In the genomic region with DNA sequence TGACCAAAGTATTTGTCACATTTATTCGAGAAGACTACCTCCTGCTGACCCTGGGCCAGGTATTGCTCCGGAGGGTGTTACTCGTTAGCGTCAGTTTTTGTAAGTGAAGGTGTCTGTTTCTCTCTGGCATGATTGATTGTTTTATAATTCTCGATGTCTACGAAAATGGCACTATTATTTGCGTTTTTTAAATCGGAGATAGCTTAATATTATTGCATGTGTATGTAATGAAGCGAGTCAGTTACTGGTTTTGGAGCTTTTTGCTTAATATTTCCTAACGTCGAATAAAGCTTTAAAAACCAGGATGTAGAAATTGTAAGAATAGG, we compare ENCODE assay signal across 8 cellular contexts. TPM values are rescaled to one million over a fixed set of nuclear protein-coding genes. Genes with fewer than 3 reads are reported as not detected.
DNase-seq lines count a peak whose midpoint lies in the region; ATAC-seq and TF ChIP-seq lines count a peak whose summit lies in the region.

No MANE protein-coding gene starts in this region.

- TF ChIP-seq CTCF in WTC11 (IDR thresholded peaks at IDR 0.05): no peak
- no peak for TF ChIP-seq CTCF in gastroesophageal sphincter (IDR thresholded peaks at IDR 0.05)

- H3K4me3 ChIP-seq in H7 (ENCODE audit: insufficient read depth, low read depth, low read length) (peak overlapping the region; percentile 82), gastroesophageal sphincter (peak overlapping the region; percentile 56 to 78), skin epidermis (peak overlapping the region; percentile 62 to 92 (median 66))

- no peak for TF ChIP-seq POLR2A in gastroesophageal sphincter (IDR thresholded peaks at IDR 0.05)

- peak overlapping the region; percentile 98 for H3K4me3 Mint-ChIP-seq in WTC11

- H3K9me3 ChIP-seq in gastroesophageal sphincter: no peaks in the 10 kb centered on the region

- no peaks in the 10 kb centered on the region for H3K27me3 Mint-ChIP-seq in WTC11 (ENCODE audit: low read depth)

- ATAC-seq in WTC11 (no peak), gastroesophageal sphincter (no peak), HG03354 (IDR thresholded peaks at IDR 0.05; ENCODE audit: poor library complexity, severe bottlenecking, unreplicated experiment) (no peak)

- TF ChIP-seq EP300 in gastroesophageal sphincter (IDR thresholded peaks at IDR 0.05): no peak

- peaks cover 3% of the 10 kb centered on the region for H3K36me3 Mint-ChIP-seq in WTC11

- WGBS in gastroesophageal sphincter (ENCODE audit: low coverage in 1 of 2), 2 donors: 0 to 1% methylated on average over 11 of the region's 11 CpGs

- H3K9me3 Mint-ChIP-seq in WTC11: no peaks in the 10 kb centered on the region

- DNase-seq in H7: no peak
- DNase-seq in WTC11 (ENCODE audit: low spot score): no peak
- DNase-seq in NCI-H2107 (lab: John Stamatoyannopoulos, UW): no peak
- DNase-seq in NCI-H345 (lab: John Stamatoyannopoulos, UW): no peak
- DNase-seq in cerebellum (ENCODE audit: low spot score): no peak

- H3K27me3 ChIP-seq in H7 (ENCODE audit: control insufficient read depth, insufficient read depth, low read length) (no peaks in the 10 kb centered on the region), gastroesophageal sphincter (no peaks in the 10 kb centered on the region)

- H3K4me1 ChIP-seq in gastroesophageal sphincter: peaks cover 7 to 25% (median 9%) of the 10 kb centered on the region in 3 donors

- CTCF ChIA-PET in WTC11 (lab: Charles Lee): interaction anchor here (0.8 to 1.0 kb wide), 2 partner anchors 101 to 228 kb away, joined by 3 read pairs; no protein-coding TSS in a partner anchor

- H3K27ac Mint-ChIP-seq in WTC11: peak overlapping the region; percentile 99

- H3K27ac ChIP-seq in gastroesophageal sphincter (peak overlapping the region; percentile 56 to 95 (median 89)), skin epidermis (peak overlapping the region; percentile 81 to 99 (median 94))

- POLR2A ChIA-PET in WTC11 (lab: Charles Lee): interaction anchor here (0.6 to 1.7 kb wide), 3 partner anchors 9 to 209 kb away, joined by 3 to 13 read pairs (median 3); no protein-coding TSS in a partner anchor

- no peaks in the 10 kb centered on the region for H3K36me3 ChIP-seq in H7 (replicated peaks; ENCODE audit: control insufficient read depth, insufficient read depth, low read length)
- no peaks in the 10 kb centered on the region for H3K36me3 ChIP-seq in gastroesophageal sphincter

- peaks cover 37% of the 10 kb centered on the region for H3K4me1 Mint-ChIP-seq in WTC11

TF ChIP-seq in WTC11, 78 proteins besides CTCF, POLR2A, EP300 and RAD21:
- no peak for TF ChIP-seq NR1H2 (CRISPR knock-in tag; IDR thresholded peaks at IDR 0.05)
- TF ChIP-seq TEAD1 (CRISPR knock-in tag; IDR thresholded peaks at IDR 0.05): no peak
- no peak for TF ChIP-seq FOXP4 (CRISPR knock-in tag; IDR thresholded peaks at IDR 0.05)
- TF ChIP-seq CREM (CRISPR knock-in tag; IDR thresholded peaks at IDR 0.05): no peak
- no peak for TF ChIP-seq RELA (CRISPR knock-in tag; IDR thresholded peaks at IDR 0.05; ENCODE audit: borderline replicate concordance)
- no peak for TF ChIP-seq CBFB (CRISPR knock-in tag; IDR thresholded peaks at IDR 0.05; ENCODE audit: low read depth)
- TF ChIP-seq, protein P1, sequence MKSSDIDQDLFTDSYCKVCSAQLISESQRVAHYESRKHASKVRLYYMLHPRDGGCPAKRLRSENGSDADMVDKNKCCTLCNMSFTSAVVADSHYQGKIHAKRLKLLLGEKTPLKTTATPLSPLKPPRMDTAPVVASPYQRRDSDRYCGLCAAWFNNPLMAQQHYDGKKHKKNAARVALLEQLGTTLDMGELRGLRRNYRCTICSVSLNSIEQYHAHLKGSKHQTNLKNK (CRISPR knock-in tag; IDR thresholded peaks at IDR 0.05): no peak

RNA-seq across cellular contexts. Expression of gene DZIP3, which starts 0.4 kb away (rescaled TPM):
- 14.5 and 22.6 TPM in 2 replicates for total RNA-seq in H7 (2014; rRNA removed; shearing (Covaris generic))
- total RNA-seq in WTC11 (2021) (25.3 to 28.7 TPM (median 27.6 TPM) in 3 replicates), gastroesophageal sphincter (10 to 100 TPM in 2 of 4 donors, 1 to 10 TPM in 2; 8.3 to 20.5 (median 10.0) TPM), cerebellum (52.5 TPM)

RNA-seq across cellular contexts. Expression of gene CIP2A, which starts 0.7 kb away (rescaled TPM):
- total RNA-seq in H7 (2014; rRNA removed; shearing (Covaris generic)): 38.0 and 38.8 TPM in 2 replicates
- 29.3 to 32.8 TPM (median 32.0 TPM) in 3 replicates for total RNA-seq in WTC11 (2021)
- total RNA-seq in gastroesophageal sphincter: 1 to 10 TPM; 1.7 to 4.6 (median 2.4) TPM
- total RNA-seq in cerebellum: 37.8 TPM
